ENCODE assay signal across 8 cellular contexts in genomic region chr5:87020099-87020934, GRCh38.
DNase-seq lines count a peak whose midpoint lies in the region; ATAC-seq, FAIRE-seq and TF ChIP-seq lines count a peak whose summit lies in the region.

No MANE protein-coding gene starts in this region.

- peak; percentile 59 for FAIRE-seq in GM12878 (lab: Jason Lieb, UNC)

- RAD21 ChIA-PET in GM12878 (lab: Charles Lee; ENCODE audit: unreplicated experiment): interaction anchor here (1.0 to 1.5 kb wide), 4 partner anchors 8 to 380 kb away, joined by 3 to 11 read pairs (median 4); no protein-coding TSS in a partner anchor

- TF ChIP-seq CTCF in GM12878 (IDR thresholded peaks at IDR 0.05 in 2 of 3, conservative IDR thresholded peaks at IDR 0.05 in 1 of 3; ENCODE audit: control insufficient read depth in 2 of 3, extremely low read depth in 1 of 3, insufficient read depth in 1 of 3, low read depth in 3 of 3, low read length in 3 of 3) (no peak), lung (IDR thresholded peaks at IDR 0.05; ENCODE audit: control extremely low read depth, extremely low read depth) (no peak)

- WGBS in GM12878 (ENCODE audit: insufficient coverage, insufficient replicate concordance, low lambda C conversion rate, missing lambda C conversion rate): 18% methylated on average over 4 of the region's 4 CpGs
- WGBS in lung, 2 donors: 32 to 48% methylated on average over 4 of the region's 4 CpGs

- no peak for DNase-seq in Right ventricle myocardium inferior (ENCODE audit: missing footprints)
- no peak for DNase-seq in cardiac septum (ENCODE audit: low spot score)
- DNase-seq in NOMO-1 (lab: John Stamatoyannopoulos, UW; ENCODE audit: unreplicated experiment in 2 of 2): peak; percentile 40 to 44
- DNase-seq in GM12878 (ENCODE audit: low read depth, low spot score): peak; percentile 47
- peak; percentile 34 for DNase-seq in lung (ENCODE audit: low spot score)
- DNase-seq in NCI-H1694 (lab: John Stamatoyannopoulos, UW): no peak
- no peak for DNase-seq in NCI-H128 (lab: John Stamatoyannopoulos, UW; ENCODE audit: unreplicated experiment)

- POLR2A ChIA-PET in GM12878 (lab: Charles Lee): no interaction called here

- no TSS peak for BruUV-seq in GM12878 (replicated peaks; lab: Mats Ljungman, UMichigan)

- H2AFZ ChIP-seq in GM12878 (ENCODE audit: control insufficient read depth, low read depth, low read length): peak overlapping the region; percentile 82

- SMC1A ChIA-PET in GM12878 (lab: Charles Lee; ENCODE audit: uncharacterized antibody, unreplicated experiment): interaction anchor here (0.6 to 2.2 kb wide), 11 partner anchors 9 to 391 kb away, joined by 3 to 8 read pairs (median 4); no protein-coding TSS in a partner anchor

- H3K36me3 ChIP-seq in GM12878 (ENCODE audit: control insufficient read depth in 2 of 2, insufficient read depth in 2 of 2, low read length in 1 of 2) (no peaks in the 10 kb centered on the region), lung (ENCODE audit: control insufficient read depth in 2 of 2, insufficient read depth in 2 of 2, low read length in 2 of 2) (no peaks in the 10 kb centered on the region)

- ATAC-seq in Right ventricle myocardium inferior (peak; percentile 83), HG02798 (IDR thresholded peaks at IDR 0.05; ENCODE audit: poor library complexity, unreplicated experiment) (peak; percentile 88), GM12878 (peak; percentile 94), lung (ENCODE audit: insufficient read depth, low FRiP score) (peak; percentile 64)

- in situ Hi-C loops in GM12878 (cut with MboI): no loop called here

- no peaks in the 10 kb centered on the region for H4K20me1 ChIP-seq in GM12878 (ENCODE audit: control insufficient read depth, insufficient read depth)

- H3K4me1 ChIP-seq in GM12878 (ENCODE audit: control insufficient read depth, insufficient read depth, low read length) (peaks cover 11% of the 10 kb centered on the region), lung (ENCODE audit: control insufficient read depth in 2 of 2, insufficient read depth in 2 of 2, low read length in 2 of 2) (peaks cover 0 to 5% of the 10 kb centered on the region in 2 donors)

- TF ChIP-seq EP300 in GM12878 (IDR thresholded peaks at IDR 0.05; ENCODE audit: borderline replicate concordance in 1 of 2, control insufficient read depth in 1 of 2, low read depth in 2 of 2, low read length in 2 of 2): no peak

- CTCF ChIA-PET in GM12878 (lab: Yijun Ruan, JAX): interaction anchor here (1.1 to 3.0 kb wide), 5 partner anchors 9 to 380 kb away, joined by 3 to 22 read pairs (median 5); no protein-coding TSS in a partner anchor

- H3K27me3 ChIP-seq in GM12878 (replicated peaks in 1 of 2; ENCODE audit: control insufficient read depth in 2 of 2, insufficient read depth in 2 of 2, low read length in 1 of 2): no peaks in the 10 kb centered on the region
- H3K27me3 ChIP-seq in lung (ENCODE audit: control insufficient read depth, insufficient read depth): no peaks in the 10 kb centered on the region

- no peak for TF ChIP-seq RAD21 in GM12878 (IDR thresholded peaks at IDR 0.05; ENCODE audit: insufficient read depth, low read depth, low read length)

- peak overlapping the region; percentile 68 for H3K4me2 ChIP-seq in GM12878 (ENCODE audit: control insufficient read depth, insufficient read depth)

- H3K9ac ChIP-seq in GM12878 (ENCODE audit: control insufficient read depth, insufficient read depth, low read length): peak overlapping the region; percentile 42; the same call in 1 of the 2 replicates

- TF ChIP-seq POLR2A in GM12878 (IDR thresholded peaks at IDR 0.05; ENCODE audit: low read depth, low read length): peak; percentile 53

- peak overlapping the region; percentile 67 for H3K27ac ChIP-seq in GM12878 (ENCODE audit: control insufficient read depth, insufficient read depth)
- H3K27ac ChIP-seq in lung (ENCODE audit: low read depth in 1 of 2, low read length in 1 of 2): no peak overlapping the region

- intact Hi-C loops in Right ventricle myocardium inferior (cut with DNase I): no loop called here
- intact Hi-C loops in cardiac septum (cut with DNase I): no loop called here
- intact Hi-C loops in GM12878 (cut with micrococcal nuclease; ENCODE audit: unreplicated experiment): no loop called here

- H3K4me3 ChIP-seq in GM12878: peak overlapping the region; percentile 31; the same call in 1 of the 2 replicates
- no peak overlapping the region for H3K4me3 ChIP-seq in lung

- no peaks in the 10 kb centered on the region for H3K79me2 ChIP-seq in GM12878 (ENCODE audit: control insufficient read depth, insufficient read depth, low read length)

- H3K9me3 ChIP-seq in GM12878 (replicated peaks; ENCODE audit: control insufficient read depth, insufficient read depth, low read length): no peaks in the 10 kb centered on the region
- peaks cover 0 to 4% of the 10 kb centered on the region in 2 donors for H3K9me3 ChIP-seq in lung (ENCODE audit: control insufficient read depth in 2 of 2, insufficient read depth in 1 of 2, low read length in 1 of 2)

TF ChIP-seq in GM12878, 131 proteins besides CTCF, POLR2A, EP300 and RAD21:
- TF ChIP-seq BCL3 (IDR thresholded peaks at IDR 0.05; ENCODE audit: borderline replicate concordance, insufficient read depth, low read depth, low read length, poor library complexity, severe bottlenecking) (no peak), SREBF1 (IDR thresholded peaks at IDR 0.05; ENCODE audit: low read length) (no peak), YY1 (IDR thresholded peaks at IDR 0.05; ENCODE audit: low read depth, low read length) (peak; percentile 45; the same call in 1 of the 2 replicates), HCFC1 (IDR thresholded peaks at IDR 0.05; ENCODE audit: low read length) (no peak), ELK1 (IDR thresholded peaks at IDR 0.05; ENCODE audit: low read depth, low read length) (0 out of 2 replicates have a peak, but pooled peaks have one; percentile 9), HDGF (IDR thresholded peaks at IDR 0.05) (no peak), RELA (IDR thresholded peaks at IDR 0.05; ENCODE audit: borderline replicate concordance, partially characterized antibody) (no peak), NFYA (IDR thresholded peaks at IDR 0.05; ENCODE audit: borderline replicate concordance, low read depth, low read length) (no peak), SPI1 (IDR thresholded peaks at IDR 0.05; ENCODE audit: borderline replicate concordance, insufficient read depth, low read depth, low read length) (peak; percentile 68; the same call in 1 of the 2 replicates), IKZF1 (conservative IDR thresholded peaks at IDR 0.05) (peak; percentile 33; the same call in 1 of the 2 replicates)

Comparison
In these comparisons a context has a peak if more than half of its experiments do, and no peak if none do; other contexts are left out.
1. DNase-seq: peak in NOMO-1 (2 of 2), GM12878 (single experiment) and lung (single experiment); none in Right ventricle myocardium inferior (single experiment), cardiac septum (single experiment), NCI-H1694 (single experiment) and NCI-H128 (single experiment).
2. Peak in every context shown above with its lines, with median percentiles within 50 percentile points of each other: ATAC-seq.